1 cellular context compared by ENCODE assay signal in the genomic region with DNA sequence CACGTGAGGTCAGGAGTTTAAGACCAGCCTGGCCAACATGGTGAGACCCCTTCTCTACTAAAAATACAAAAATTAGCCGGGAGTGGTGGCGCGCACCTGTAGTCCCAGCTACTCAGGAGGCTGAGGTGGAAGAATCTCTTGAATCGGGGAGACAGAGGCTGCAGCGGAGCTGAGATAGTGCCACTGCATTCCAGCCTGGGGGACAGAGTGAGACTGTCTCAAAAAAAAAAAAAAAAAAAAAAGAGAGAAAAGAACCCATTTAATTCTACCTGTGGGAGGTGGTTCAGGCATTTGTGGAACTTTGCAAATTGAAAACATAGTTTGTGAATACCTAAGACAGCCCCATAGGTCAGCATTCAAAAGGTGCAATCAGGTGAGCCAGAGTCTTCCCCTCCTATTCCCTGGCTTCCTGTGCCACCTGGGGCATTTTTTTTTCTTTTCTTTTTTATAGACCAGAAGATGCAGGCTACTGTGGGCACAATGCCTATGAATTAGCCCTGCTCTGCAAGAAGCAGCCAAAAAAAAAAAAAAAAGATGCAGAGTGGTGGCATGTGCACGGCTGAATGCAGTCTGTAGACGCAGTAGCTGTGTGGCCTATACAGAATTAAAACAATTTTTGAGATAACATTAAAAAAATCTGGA.
TF ChIP-seq lines count a peak whose summit lies in the region.

No MANE protein-coding gene starts in this region.

TF ChIP-seq in WTC11, 78 proteins besides CTCF, POLR2A, EP300 and RAD21 (continued from another document):
- TF ChIP-seq KAT7 (CRISPR knock-in tag; IDR thresholded peaks at IDR 0.05; ENCODE audit: borderline replicate concordance) = no peak
